In the genomic region with DNA sequence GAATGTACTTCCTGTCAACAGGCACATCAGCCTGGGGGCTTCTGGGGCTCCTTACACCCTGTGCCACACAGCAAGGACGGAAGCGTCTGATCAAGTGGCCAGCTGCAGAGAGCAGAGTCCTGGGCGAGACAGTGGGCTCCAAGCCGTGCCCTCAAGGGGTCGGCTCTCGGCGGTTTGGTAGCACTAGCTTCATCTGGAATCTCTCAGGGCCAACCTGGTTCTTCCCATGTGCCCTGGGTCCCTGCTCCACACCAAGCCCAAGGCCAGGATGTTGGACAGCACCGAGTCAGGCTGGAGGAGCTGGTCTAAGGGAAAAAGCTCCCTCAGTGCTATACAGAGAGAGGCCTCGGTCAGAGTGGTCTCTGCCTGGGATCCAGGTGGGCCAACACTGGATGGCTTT, we compare ENCODE assay signal across 22 cellular contexts. TPM values are rescaled to one million over a fixed set of nuclear protein-coding genes. Genes with fewer than 3 reads are reported as not detected.
DNase-seq lines count a peak whose midpoint lies in the region; ATAC-seq, FAIRE-seq and TF ChIP-seq lines count a peak whose summit lies in the region.
"Had no signal": no experiment of that assay in that cellular context is flagged by ENCODE, and none has a peak within 500 bp of the region (broad histone marks: within the 10 kb centered on the region; RNA-seq: fewer than 3 reads in every experiment).

No MANE protein-coding gene starts in this region.

- H3K9ac ChIP-seq in neuronal stem cell (ENCODE audit: low read depth, low read length, poor library complexity): no peak overlapping the region

- POLR2A ChIA-PET in CD8-positive, alpha-beta T cell (lab: Charles Lee): no interaction called here

- no peak overlapping the region for H3K14ac ChIP-seq in neuronal stem cell (ENCODE audit: low read length)

- DNase-seq in right cardiac atrium: peak in 2 of 3 donors; percentile 5 to 10
- no peak for DNase-seq in right atrium auricular region (ENCODE audit: low spot score)
- peak; percentile 62 for DNase-seq in chondrocyte (ENCODE audit: low spot score)
- DNase-seq in neuronal stem cell (ENCODE audit: low spot score): no peak
- peak; percentile 41 for DNase-seq in spleen
- no peak for DNase-seq in RCC 7860 (ENCODE audit: low spot score)
- no peak for DNase-seq in EL
- no peak for DNase-seq in CD8-positive, alpha-beta T cell
- DNase-seq: Caco-2; CD4-positive, alpha-beta memory T cell; DMS153; DND-41; GDM1; H9 had no signal

- no peak overlapping the region for H3K4ac ChIP-seq in neuronal stem cell (ENCODE audit: low read length)

- H3K4me1 ChIP-seq in right cardiac atrium (ENCODE audit: control insufficient read depth, insufficient read depth, low read length) (no peaks in the 10 kb centered on the region), right atrium auricular region (no peaks in the 10 kb centered on the region), neuronal stem cell (ENCODE audit: control insufficient read depth in 2 of 2, insufficient read depth in 1 of 2, low read depth in 1 of 2, low read length in 2 of 2) (peaks cover 0 to under 1% of the 10 kb centered on the region in 2 donors), spleen (peaks cover 0 to 16% (median 9%) of the 10 kb centered on the region in 6 donors)
- no peaks in the 10 kb centered on the region for H3K4me1 ChIP-seq in CD8-positive, alpha-beta T cell (ENCODE audit: insufficient read depth, low read length)
- H3K4me1 ChIP-seq: Caco-2 had no signal

- no peaks in the 10 kb centered on the region for H3K4me1 Mint-ChIP-seq in chondrocyte (ENCODE audit: low read depth)
- no peaks in the 10 kb centered on the region for H3K4me1 Mint-ChIP-seq in CD8-positive, alpha-beta T cell (ENCODE audit: low read depth)
- H3K4me1 Mint-ChIP-seq: CD4-positive, alpha-beta memory T cell; GM23338; H9 had no signal

- H3K27ac Mint-ChIP-seq in chondrocyte (ENCODE audit: unreplicated experiment): no peak overlapping the region
- no peak overlapping the region for H3K27ac Mint-ChIP-seq in CD8-positive, alpha-beta T cell
- H3K27ac Mint-ChIP-seq: CD4-positive, alpha-beta memory T cell; GM23338; H9 had no signal

- no peak overlapping the region for H2BK15ac ChIP-seq in neuronal stem cell (ENCODE audit: low read length)

- CTCF ChIA-PET in CD8-positive, alpha-beta T cell (lab: Charles Lee): no interaction called here

- TF ChIP-seq POLR2A in spleen (IDR thresholded peaks at IDR 0.05): no peak

- FAIRE-seq in RCC 7860 (lab: Jason Lieb, UNC): no peak
- FAIRE-seq: GM12878, GM19239 had no signal

- H3K4me3 ChIP-seq in right cardiac atrium (ENCODE audit: low read length): no peak overlapping the region
- H3K4me3 ChIP-seq in right atrium auricular region: no peak overlapping the region
- no peak overlapping the region for H3K4me3 ChIP-seq in neuronal stem cell (ENCODE audit: low read length in 2 of 2)
- H3K4me3 ChIP-seq in spleen: no peak overlapping the region
- no peak overlapping the region for H3K4me3 ChIP-seq in CD8-positive, alpha-beta T cell (ENCODE audit: low read depth, low read length)
- H3K4me3 ChIP-seq: GM12878, GM23338 had no signal

- no peak overlapping the region for H4K8ac ChIP-seq in neuronal stem cell (ENCODE audit: low read depth, low read length)

- H2BK12ac ChIP-seq in neuronal stem cell (ENCODE audit: low read length): no peak overlapping the region

- peaks cover 9% of the 10 kb centered on the region for H3K9me3 Mint-ChIP-seq in chondrocyte (ENCODE audit: low read depth)
- no peaks in the 10 kb centered on the region for H3K9me3 Mint-ChIP-seq in CD8-positive, alpha-beta T cell
- H3K9me3 Mint-ChIP-seq: GM23338 had no signal

- peak overlapping the region; percentile 74 for H2AK5ac ChIP-seq in neuronal stem cell (ENCODE audit: low read depth, low read length)

- no peak overlapping the region for H2AFZ ChIP-seq in neuronal stem cell (ENCODE audit: low read length)
- H2AFZ ChIP-seq: GM23338 had no signal

- peaks cover 2% of the 10 kb centered on the region for H3K36me3 Mint-ChIP-seq in chondrocyte (ENCODE audit: low read depth)
- no peaks in the 10 kb centered on the region for H3K36me3 Mint-ChIP-seq in CD8-positive, alpha-beta T cell
- H3K36me3 Mint-ChIP-seq: CD4-positive, alpha-beta memory T cell had no signal

- H3K23ac ChIP-seq in neuronal stem cell (ENCODE audit: low read depth, low read length, poor library complexity): no peak overlapping the region

- no peak overlapping the region for H3K4me2 ChIP-seq in neuronal stem cell (ENCODE audit: insufficient read depth, low read length, poor library complexity, severe bottlenecking)
- H3K4me2 ChIP-seq: GM23338 had no signal

- H3K79me1 ChIP-seq in neuronal stem cell (ENCODE audit: low read depth, low read length): no peaks in the 10 kb centered on the region

- H3K27ac ChIP-seq in right cardiac atrium (ENCODE audit: low read length): no peak overlapping the region
- no peak overlapping the region for H3K27ac ChIP-seq in right atrium auricular region
- H3K27ac ChIP-seq in neuronal stem cell (replicated peaks; ENCODE audit: low read length): no peak overlapping the region
- H3K27ac ChIP-seq in spleen: no peak overlapping the region
- H3K27ac ChIP-seq in CD8-positive, alpha-beta T cell (ENCODE audit: low read depth, low read length): no peak overlapping the region

- peak overlapping the region; percentile 61 for H2BK5ac ChIP-seq in neuronal stem cell (ENCODE audit: low read length)

- peaks cover 30% of the 10 kb centered on the region for H3K27me3 Mint-ChIP-seq in chondrocyte (ENCODE audit: low read depth)
- H3K27me3 Mint-ChIP-seq in CD8-positive, alpha-beta T cell (ENCODE audit: low read depth): peaks cover 3% of the 10 kb centered on the region

- no peaks in the 10 kb centered on the region for H3K27me3 ChIP-seq in right cardiac atrium (ENCODE audit: control insufficient read depth, insufficient read depth)
- no peaks in the 10 kb centered on the region for H3K27me3 ChIP-seq in right atrium auricular region
- H3K27me3 ChIP-seq in neuronal stem cell (ENCODE audit: control insufficient read depth in 3 of 3, insufficient read depth in 3 of 3, low read depth in 1 of 3, low read length in 3 of 3): no peaks in the 10 kb centered on the region
- H3K27me3 ChIP-seq in spleen (replicated peaks in 1 of 7): peaks cover 0 to 18% (median 0%) of the 10 kb centered on the region in 7 donors
- H3K27me3 ChIP-seq in CD8-positive, alpha-beta T cell (ENCODE audit: insufficient read depth, low read length): no peaks in the 10 kb centered on the region

- WGBS in right cardiac atrium: 80% methylated on average over 9 of the region's 9 CpGs
- WGBS in neuronal stem cell (ENCODE audit: extremely low coverage in 2 of 2, insufficient read length in 2 of 2, insufficient replicate concordance in 1 of 2), 2 donors: no CpG with 5 or more reads among the region's 9 CpGs
- 82 to 92% (median 86%) methylated on average over 4 to 9 of the region's 9 CpGs for WGBS in spleen, 5 donors

- intact Hi-C loops in right cardiac atrium (cut with DNase I): no loop called here
- intact Hi-C loops in spleen (cut with DNase I; ENCODE audit: low total_unique reads): no loop called here
- intact Hi-C loops in CD8-positive, alpha-beta T cell (cut with DNase I, micrococcal nuclease): no loop called here

- H2BK120ac ChIP-seq in neuronal stem cell (ENCODE audit: low read depth, low read length): no peak overlapping the region

- TF ChIP-seq CTCF in right atrium auricular region (IDR thresholded peaks at IDR 0.05): no peak
- no peak for TF ChIP-seq CTCF in chondrocyte (IDR thresholded peaks at IDR 0.05)
- no peak for TF ChIP-seq CTCF in spleen (IDR thresholded peaks at IDR 0.05 in 8 of 11, conservative IDR thresholded peaks at IDR 0.05 in 3 of 11)
- TF ChIP-seq CTCF in CD8-positive, alpha-beta T cell (IDR thresholded peaks at IDR 0.05): no peak

- no peak overlapping the region for H3K4me3 Mint-ChIP-seq in chondrocyte (ENCODE audit: unreplicated experiment)
- H3K4me3 Mint-ChIP-seq in CD8-positive, alpha-beta T cell: no peak overlapping the region
- H3K4me3 Mint-ChIP-seq: CD4-positive, alpha-beta memory T cell; GM23338; H9 had no signal

- no peak overlapping the region for H3K18ac ChIP-seq in neuronal stem cell (ENCODE audit: low read length)

- ATAC-seq in right cardiac atrium: no peak
- ATAC-seq in CD8-positive, alpha-beta T cell: no peak
- ATAC-seq: GM12878, GM23338, HCT116 had no signal

- H3K9me3 ChIP-seq in right cardiac atrium (ENCODE audit: control insufficient read depth, low read length): no peaks in the 10 kb centered on the region
- H3K9me3 ChIP-seq in right atrium auricular region: no peaks in the 10 kb centered on the region
- peaks cover 0 to 2% of the 10 kb centered on the region in 2 donors for H3K9me3 ChIP-seq in neuronal stem cell (replicated peaks in 1 of 2; ENCODE audit: control insufficient read depth in 2 of 2, insufficient read depth in 1 of 2, low read depth in 1 of 2, low read length in 2 of 2)
- H3K9me3 ChIP-seq in spleen: peaks cover 0 to 3% (median 0%) of the 10 kb centered on the region in 8 donors
- H3K9me3 ChIP-seq in CD8-positive, alpha-beta T cell (ENCODE audit: low read length): no peaks in the 10 kb centered on the region
- H3K9me3 ChIP-seq: Caco-2 had no signal

- H4K91ac ChIP-seq in neuronal stem cell (ENCODE audit: low read depth, low read length, poor library complexity): no peak overlapping the region

- H3K36me3 ChIP-seq in right atrium auricular region (no peaks in the 10 kb centered on the region), neuronal stem cell (replicated peaks in 1 of 2; ENCODE audit: control insufficient read depth in 2 of 2, insufficient read depth in 2 of 2, low read length in 2 of 2) (no peaks in the 10 kb centered on the region), spleen (no peaks in the 10 kb centered on the region)
- H3K36me3 ChIP-seq in CD8-positive, alpha-beta T cell (ENCODE audit: insufficient read depth, low read length): no peaks in the 10 kb centered on the region

RNA-seq across cellular contexts. Expression of gene DIO3, which starts 20.5 kb away (rescaled TPM):
- total RNA-seq in right cardiac atrium (under 1 TPM in 1 of 4 donors, not detected in 3; 0.17 TPM), right atrium auricular region (under 1 TPM in 1 of 2 donors, not detected in 1; 0.55 TPM), chondrocyte (not detected in 3 replicates), spleen (1 to 10 TPM in 1 of 7 donors, under 1 TPM in 4, not detected in 2; 0.20 to 1.3 (median 0.36) TPM)
- polyA plus RNA-seq in right cardiac atrium (0.34 TPM), spleen (under 1 TPM; 0.04 to 0.46 (median 0.42) TPM)
- polyA plus RNA-seq in neuronal stem cell (2013, experiment 1 of 2): 8.3 TPM
- polyA plus RNA-seq in neuronal stem cell (2013, experiment 2 of 2): 7.9 TPM
- total RNA-seq in CD8-positive, alpha-beta T cell: not detected
- total RNA-seq: A172; A673; CD4-positive, alpha-beta memory T cell; GM12878; H4; H9 had no signal
- polyA plus RNA-seq: BJ; CD4-positive, alpha-beta memory T cell; GM12878 had no signal

Comparison
In these comparisons a context has a peak if more than half of its experiments do, and no peak if none do; other contexts are left out.
1. DNase-seq: peak in right cardiac atrium (2 of 3), chondrocyte (single experiment) and spleen (single experiment); none in right atrium auricular region (single experiment), neuronal stem cell (single experiment), RCC 7860 (single experiment), EL (single experiment) and CD8-positive, alpha-beta T cell (0 of 7).